Comparison of ENCODE assay signal across 8 cellular contexts in genomic region chr5:40879163-40879942, GRCh38. TPM values are rescaled to one million over a fixed set of nuclear protein-coding genes. Genes with fewer than 3 reads are reported as not detected.
DNase-seq lines count a peak whose midpoint lies in the region; ATAC-seq and TF ChIP-seq lines count a peak whose summit lies in the region.

No MANE protein-coding gene starts in this region.

- ATAC-seq in HG03439 (IDR thresholded peaks at IDR 0.05; ENCODE audit: unreplicated experiment) (no peak), GM21825 (IDR thresholded peaks at IDR 0.05; ENCODE audit: unreplicated experiment) (no peak)

- 19 to 20% methylated on average over 10 of the region's 10 CpGs for WGBS in GM23248 (ENCODE audit: low coverage in 1 of 2, low lambda C conversion rate in 2 of 2, missing lambda C conversion rate in 2 of 2), 2 experiments

- H3K27ac ChIP-seq in GM23248: no peak overlapping the region

- H3K9me2 ChIP-seq in GM23248 (ENCODE audit: insufficient read depth): no peaks in the 10 kb centered on the region

- no peaks in the 10 kb centered on the region for H4K20me1 ChIP-seq in GM23248 (ENCODE audit: insufficient read depth)

- H3K27me3 ChIP-seq in GM23248 (replicated peaks; ENCODE audit: insufficient read depth): no peaks in the 10 kb centered on the region
- H3K27me3 ChIP-seq in kidney epithelial cell (ENCODE audit: control insufficient read depth, insufficient read depth, low read length): no peaks in the 10 kb centered on the region

- no peak overlapping the region for H3K4me3 ChIP-seq in GM23248
- no peak overlapping the region for H3K4me3 ChIP-seq in kidney epithelial cell (ENCODE audit: low read depth, low read length)

- DNase-seq in AML-193 (lab: John Stamatoyannopoulos, UW) (peak; percentile 39 to 57), GM23248 (peak; percentile 59), NCI-H2196 treated with DMSO at 0.1 percent for 48 hours (lab: John Stamatoyannopoulos, UW; ENCODE audit: unreplicated experiment) (peak; percentile 18), astrocyte of the hippocampus (ENCODE audit: low read depth, low spot score) (peak; percentile 18), kidney epithelial cell (ENCODE audit: low read depth) (no peak)
- no peak for DNase-seq in effector CD8-positive, alpha-beta T cell (lab: John Stamatoyannopoulos, UW)

- no peaks in the 10 kb centered on the region for H3K79me2 ChIP-seq in GM23248 (ENCODE audit: insufficient read depth)

- H3K4me1 ChIP-seq in GM23248 (ENCODE audit: insufficient read depth): no peaks in the 10 kb centered on the region

- no peaks in the 10 kb centered on the region for H3F3A ChIP-seq in GM23248 (ENCODE audit: insufficient read depth)

- peak overlapping the region; percentile 13 for H3K4me2 ChIP-seq in GM23248 (ENCODE audit: unreplicated experiment)

- no peaks in the 10 kb centered on the region for H3K9me3 ChIP-seq in GM23248 (ENCODE audit: low read depth)

- H3K36me3 ChIP-seq in GM23248 (ENCODE audit: low read depth): no peaks in the 10 kb centered on the region
- no peaks in the 10 kb centered on the region for H3K36me3 ChIP-seq in kidney epithelial cell (ENCODE audit: control insufficient read depth, insufficient read depth, low read length)

- in situ Hi-C loops in GM23248 (cut with MboI): loop anchor here (25.0 kb wide), 1 partner anchor 1292 kb away; no protein-coding TSS in a partner anchor

- TF ChIP-seq CTCF in kidney epithelial cell (IDR thresholded peaks at IDR 0.05; ENCODE audit: insufficient read depth, low read length, poor library complexity, severe bottlenecking): peak; percentile 42

- peak overlapping the region; percentile 65 for H2AFZ ChIP-seq in GM23248

- H3K9ac ChIP-seq in GM23248: no peak overlapping the region

RNA-seq across cellular contexts. Expression of gene C7, which starts 29.9 kb away (rescaled TPM):
- not detected in 2 replicates for total RNA-seq in GM23248 (2014; rRNA removed; shearing (Covaris generic))
- polyA plus RNA-seq in GM23248 (2016; fragmentation: Nextera tagmentation; extraction: Ambion mirVana): not detected in 2 replicates
- 0.13 and 0.34 TPM in 2 replicates for total RNA-seq in kidney epithelial cell

RNA-seq across cellular contexts. Expression of gene CARD6, which starts 38.2 kb away (rescaled TPM):
- 7.1 and 7.5 TPM in 2 replicates for total RNA-seq in GM23248 (2014; rRNA removed; shearing (Covaris generic))
- 3.9 and 4.4 TPM in 2 replicates for polyA plus RNA-seq in GM23248 (2016; fragmentation: Nextera tagmentation; extraction: Ambion mirVana)
- 1.9 and 3.3 TPM in 2 replicates for total RNA-seq in kidney epithelial cell

RNA-seq across cellular contexts. Expression of gene RPL37, which starts 44.3 kb away (rescaled TPM):
- 33.8 and 46.0 TPM in 2 replicates for total RNA-seq in GM23248 (2014; rRNA removed; shearing (Covaris generic))
- 717 and 731 TPM in 2 replicates for polyA plus RNA-seq in GM23248 (2016; fragmentation: Nextera tagmentation; extraction: Ambion mirVana)
- total RNA-seq in kidney epithelial cell: 171 and 219 TPM in 2 replicates

Comparison
In these comparisons a context has a peak if more than half of its experiments do, and no peak if none do; other contexts are left out.
1. DNase-seq: peak in AML-193 (2 of 2), GM23248 (single experiment), NCI-H2196 treated with DMSO at 0.1 percent for 48 hours (single experiment) and astrocyte of the hippocampus (single experiment); none in kidney epithelial cell (single experiment) and effector CD8-positive, alpha-beta T cell (single experiment).